In genomic region chr13:69178000-69178399, GRCh38 we compare ENCODE assay signal across 31 cellular contexts.
"Had no signal": no experiment of that assay in that cellular context is flagged by ENCODE, and none has a peak within 500 bp of the region (broad histone marks: within the 10 kb centered on the region; RNA-seq: fewer than 3 reads in every experiment).

No MANE protein-coding gene starts in this region.

- H3K4me1 ChIP-seq: adrenal gland, body of pancreas, breast epithelium had no signal

- ATAC-seq: activated CD8-positive, alpha-beta T cell treated with anti-CD3 and anti-CD28 coated beads for 36 hours; activated naive CD4-positive, alpha-beta T cell treated with anti-CD3 and anti-CD28 coated beads, Interleukin-2, amount 50 U/mL, for 72 hours; activated T-cell treated with anti-CD3 and anti-CD28 coated beads, Interleukin-2, amount 50 U/mL, for 4 hours; activated T-cell treated with anti-CD3 and anti-CD28 coated beads, Interleukin-2, amount 50 U/mL, for 72 hours; activated T-helper 17 cell treated with anti-CD3 and anti-CD28 coated beads, Interleukin-2, amount 50 U/mL, for 72 hours; body of pancreas had no signal

- H3K9me3 ChIP-seq: adrenal gland, body of pancreas, breast epithelium had no signal

- H3K27ac ChIP-seq: adrenal gland, body of pancreas, brain microvascular endothelial cell, breast epithelium, VCaP had no signal

- DNase-seq: activated B cell treated with CpG ODN at 0.5 μM for 24 hours; activated CD4-positive, alpha-beta memory T cell treated with anti-CD3 and anti-CD28 coated beads for 36 hours; activated CD4-positive, alpha-beta T cell treated with anti-CD3 and anti-CD28 coated beads for 4 hours; activated CD4-positive, alpha-beta T cell treated with anti-CD3 and anti-CD28 coated beads, Interleukin-2, amount 10 ng/mL, durations not matched to agents 24 days and 14 days; activated CD4-positive, alpha-beta T cell treated with anti-CD3 and anti-CD28 coated beads, Interleukin-2, amount 50 U/mL, for 1 hour; activated CD4-positive, alpha-beta T cell treated with anti-CD3 and anti-CD28 coated beads, Interleukin-2, amount 50 U/mL, for 4 hours; activated CD4-positive, CD25-positive, alpha-beta regulatory T cell treated with anti-CD3 and anti-CD28 coated beads, Interleukin-2, amount 50 U/mL, for 72 hours; activated CD8-positive, alpha-beta memory T cell treated with anti-CD3 and anti-CD28 coated beads, Interleukin-2, amount 50 U/mL, for 4 hours; activated CD8-positive, alpha-beta T cell treated with anti-CD3 and anti-CD28 coated beads for 36 hours; activated effector memory CD4-positive, alpha-beta T cell treated with anti-CD3 and anti-CD28 coated beads, Interleukin-2, amount 50 U/mL, for 16 hours; activated gamma-delta T cell treated with Interleukin-2 at 50 U/mL for 16 hours; activated naive CD4-positive, alpha-beta T cell; activated naive CD4-positive, alpha-beta T cell treated with anti-CD3 and anti-CD28 coated beads for 36 hours; activated naive CD4-positive, alpha-beta T cell treated with anti-CD3 and anti-CD28 coated beads, Interleukin-2, amount 50 U/mL, for 16 hours; activated naive CD8-positive, alpha-beta T cell treated with anti-CD3 and anti-CD28 coated beads for 36 hours; activated T-cell treated with anti-CD3 and anti-CD28 coated beads for 4 hours; activated T-cell treated with anti-CD3 and anti-CD28 coated beads, Interleukin-2, amount 50 U/mL, for 1 hour; activated T-cell treated with anti-CD3 and anti-CD28 coated beads, Interleukin-2, amount 50 U/mL, for 4 hours; activated T-cell treated with anti-CD3 and anti-CD28 coated beads, Interleukin-2, amount 50 U/mL, for 72 hours; adrenal gland; amniotic stem cell; aorta; body of pancreas; brain microvascular endothelial cell; central memory CD4-positive, alpha-beta T cell; T-helper 2 cell; T-helper 9 cell had no signal

- H3K27me3 ChIP-seq: adrenal gland, body of pancreas, brain microvascular endothelial cell, breast epithelium had no signal

- H3K4me3 ChIP-seq: adrenal gland, body of pancreas, breast epithelium had no signal

- H3K36me3 ChIP-seq: adrenal gland, brain microvascular endothelial cell, breast epithelium had no signal
